8 cellular contexts compared by ENCODE assay signal in genomic region chr11:66336234-66337102, GRCh38. TPM values are rescaled to one million over a fixed set of nuclear protein-coding genes. Genes with fewer than 3 reads are reported as not detected.
DNase-seq lines count a peak whose midpoint lies in the region; ATAC-seq and TF ChIP-seq lines count a peak whose summit lies in the region.

A gene with protein sequence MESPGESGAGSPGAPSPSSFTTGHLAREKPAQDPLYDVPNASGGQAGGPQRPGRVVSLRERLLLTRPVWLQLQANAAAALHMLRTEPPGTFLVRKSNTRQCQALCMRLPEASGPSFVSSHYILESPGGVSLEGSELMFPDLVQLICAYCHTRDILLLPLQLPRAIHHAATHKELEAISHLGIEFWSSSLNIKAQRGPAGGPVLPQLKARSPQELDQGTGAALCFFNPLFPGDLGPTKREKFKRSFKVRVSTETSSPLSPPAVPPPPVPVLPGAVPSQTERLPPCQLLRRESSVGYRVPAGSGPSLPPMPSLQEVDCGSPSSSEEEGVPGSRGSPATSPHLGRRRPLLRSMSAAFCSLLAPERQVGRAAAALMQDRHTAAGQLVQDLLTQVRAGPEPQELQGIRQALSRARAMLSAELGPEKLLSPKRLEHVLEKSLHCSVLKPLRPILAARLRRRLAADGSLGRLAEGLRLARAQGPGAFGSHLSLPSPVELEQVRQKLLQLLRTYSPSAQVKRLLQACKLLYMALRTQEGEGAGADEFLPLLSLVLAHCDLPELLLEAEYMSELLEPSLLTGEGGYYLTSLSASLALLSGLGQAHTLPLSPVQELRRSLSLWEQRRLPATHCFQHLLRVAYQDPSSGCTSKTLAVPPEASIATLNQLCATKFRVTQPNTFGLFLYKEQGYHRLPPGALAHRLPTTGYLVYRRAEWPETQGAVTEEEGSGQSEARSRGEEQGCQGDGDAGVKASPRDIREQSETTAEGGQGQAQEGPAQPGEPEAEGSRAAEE (minus strand): TSS chr11:66336434. CDS start chr11:66336402, 32 bp downstream.

- peak; percentile 90 for ATAC-seq in GM19463 (IDR thresholded peaks at IDR 0.05; ENCODE audit: unreplicated experiment)
- ATAC-seq in central memory CD8-positive, alpha-beta T cell (replicated peaks; ENCODE audit: extremely low read depth, poor library complexity, severe bottlenecking), result peak; percentile 84

- DNase-seq in DMS 273 (lab: John Stamatoyannopoulos, UW; ENCODE audit: unreplicated experiment), result peak; percentile 97
- DNase-seq in SW480 (ENCODE audit: low spot score), result peak; percentile 90
- peak in 1 of 2 donors; percentile 36 for DNase-seq in central memory CD8-positive, alpha-beta T cell (ENCODE audit: low spot score in 2 of 2)
- DNase-seq in inferior parietal cortex (ENCODE audit: extremely low spot score), result peak; percentile 72
- DNase-seq in skeletal muscle cell (ENCODE audit: low read depth), result peak; percentile 98
- DNase-seq in HEK293T (ENCODE audit: extremely low spot score), result no peak

- H3K4me3 Mint-ChIP-seq in IgD-negative memory B cell, result peak within 1 kb of the TSS; percentile 74 to 93 (median 84)
- H3K4me3 Mint-ChIP-seq in central memory CD8-positive, alpha-beta T cell, result peak within 1 kb of the TSS; percentile 69

- H3K36me3 Mint-ChIP-seq in IgD-negative memory B cell, result no peaks in the 10 kb centered on the region
- peaks cover 20% of the 10 kb centered on the region for H3K36me3 Mint-ChIP-seq in central memory CD8-positive, alpha-beta T cell (ENCODE audit: insufficient read depth)

- H3K27ac Mint-ChIP-seq in IgD-negative memory B cell, result peak within 1 kb of the TSS in 2 of 3 donors; percentile 39 to 46
- H3K27ac Mint-ChIP-seq in central memory CD8-positive, alpha-beta T cell (ENCODE audit: low read depth), result peak within 1 kb of the TSS; percentile 80

- no peaks in the 10 kb centered on the region for H3K9me3 Mint-ChIP-seq in IgD-negative memory B cell
- H3K9me3 Mint-ChIP-seq in central memory CD8-positive, alpha-beta T cell, result no peaks in the 10 kb centered on the region

- POLR2A ChIA-PET in HEK293T (lab: Yijun Ruan, JAX), result interaction anchor here (1.0 to 2.0 kb wide), 5 partner anchors 7 to 47 kb away, joined by 3 to 8 read pairs (median 6); partner anchors contain the start of genes B4GAT1 and YIF1A

- CTCF ChIA-PET in HEK293T (lab: Yijun Ruan, JAX), result interaction anchor here (2.4 kb wide), 1 partner anchor 24 kb away, joined by 21 read pairs; no protein-coding TSS in a partner anchor

- peak within 1 kb of the TSS; percentile 77 for H3K4me3 ChIP-seq in skeletal muscle cell (ENCODE audit: low read depth, low read length)

- peaks cover 5% of the 10 kb centered on the region for H3K27me3 Mint-ChIP-seq in IgD-negative memory B cell
- no peaks in the 10 kb centered on the region for H3K27me3 Mint-ChIP-seq in central memory CD8-positive, alpha-beta T cell

- peaks cover 6 to 15% (median 11%) of the 10 kb centered on the region in 3 donors for H3K4me1 Mint-ChIP-seq in IgD-negative memory B cell
- peaks cover 19% of the 10 kb centered on the region for H3K4me1 Mint-ChIP-seq in central memory CD8-positive, alpha-beta T cell

TF ChIP-seq in HEK293T, 16 proteins besides CTCF, POLR2A, EP300 and RAD21:
- TF ChIP-seq ELF4 (IDR thresholded peaks at IDR 0.05) (no peak), TARDBP (IDR thresholded peaks at IDR 0.05) (no peak), FOXA1 (IDR thresholded peaks at IDR 0.05) (no peak), ARNT (IDR thresholded peaks at IDR 0.05) (no peak), ZNF384 (IDR thresholded peaks at IDR 0.05) (no peak), FOXK2 (IDR thresholded peaks at IDR 0.05) (no peak)
- TF ChIP-seq, protein P1, sequence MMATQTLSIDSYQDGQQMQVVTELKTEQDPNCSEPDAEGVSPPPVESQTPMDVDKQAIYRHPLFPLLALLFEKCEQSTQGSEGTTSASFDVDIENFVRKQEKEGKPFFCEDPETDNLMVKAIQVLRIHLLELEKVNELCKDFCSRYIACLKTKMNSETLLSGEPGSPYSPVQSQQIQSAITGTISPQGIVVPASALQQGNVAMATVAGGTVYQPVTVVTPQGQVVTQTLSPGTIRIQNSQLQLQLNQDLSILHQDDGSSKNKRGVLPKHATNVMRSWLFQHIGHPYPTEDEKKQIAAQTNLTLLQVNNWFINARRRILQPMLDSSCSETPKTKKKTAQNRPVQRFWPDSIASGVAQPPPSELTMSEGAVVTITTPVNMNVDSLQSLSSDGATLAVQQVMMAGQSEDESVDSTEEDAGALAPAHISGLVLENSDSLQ (IDR thresholded peaks at IDR 0.05), result no peak

RNA-seq across cellular contexts. Expression of the gene that starts here (rescaled TPM):
- polyA plus RNA-seq in IgD-negative memory B cell, result 0.28 TPM
